ENCODE assay signal across 23 cellular contexts in the genomic region with DNA sequence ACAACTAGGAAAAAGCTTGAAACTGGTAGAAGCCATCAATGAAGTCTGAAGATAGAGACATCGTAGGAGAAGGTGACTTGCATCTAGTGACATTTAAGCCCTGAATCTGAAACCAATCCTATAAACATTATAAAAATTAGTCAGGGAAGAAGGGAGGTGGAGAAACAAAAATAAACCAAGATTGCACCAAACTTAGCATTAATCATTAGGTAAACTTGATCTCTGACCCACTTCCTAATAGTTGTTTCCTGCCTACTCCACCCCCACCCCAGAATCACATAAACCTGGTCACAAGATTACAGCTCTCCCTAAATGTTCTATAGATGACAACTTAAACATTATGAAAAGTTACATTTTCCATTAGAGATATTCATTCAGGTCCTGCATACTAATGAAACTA. TPM values are rescaled to one million over a fixed set of nuclear protein-coding genes. Genes with fewer than 3 reads are reported as not detected.
"Had no signal": no experiment of that assay in that cellular context is flagged by ENCODE, and none has a peak within 500 bp of the region (broad histone marks: within the 10 kb centered on the region; RNA-seq: fewer than 3 reads in every experiment).

No MANE protein-coding gene starts in this region.

- DNase-seq: activated CD4-positive, alpha-beta T cell treated with anti-CD3 and anti-CD28 coated beads for 48 hours; activated CD4-positive, CD25-positive, alpha-beta regulatory T cell; activated CD8-positive, alpha-beta T cell treated with anti-CD3 and anti-CD28 coated beads, Interleukin-2, amount 10 ng/mL, durations not matched to agents 7 days and 5 days; activated effector memory CD4-positive, alpha-beta T cell treated with anti-CD3 and anti-CD28 coated beads, Interleukin-2, amount 50 U/mL, for 16 hours; activated naive CD4-positive, alpha-beta T cell treated with anti-CD3 and anti-CD28 coated beads, Interleukin-2, amount 50 U/mL, for 16 hours; activated T-cell treated with anti-CD3 and anti-CD28 coated beads, Interleukin-2, amount 50 U/mL, for 48 hours; aorta; cerebellar nuclear complex; effector CD4-positive, alpha-beta T cell; foreskin melanocyte; head of caudate nucleus; kidney; midbrain; nephron progenitor cell; pancreas; right lobe of liver; stimulated activated naive B cell treated with anti-CD40 and anti-IgM and Interleukin-4, amounts not matched to agents 10 μg/mL and 1 μg/mL and 100 μg/mL, for 72 hours; T-helper 1 cell; T1000; upper lobe of right lung had no signal

- H3K4me1 ChIP-seq: esophagus muscularis mucosa, pancreas, right lobe of liver, upper lobe of right lung had no signal

- H3K27ac ChIP-seq: esophagus muscularis mucosa, pancreas, right lobe of liver, upper lobe of right lung had no signal

- H3K4me3 ChIP-seq: esophagus muscularis mucosa, pancreas, right lobe of liver, upper lobe of right lung had no signal

- ATAC-seq: activated CD8-positive, alpha-beta T cell treated with anti-CD3 and anti-CD28 coated beads, Interleukin-2, amount 10 ng/mL, durations not matched to agents 7 days and 5 days; left lobe of liver; stimulated activated naive B cell treated with anti-CD40 and anti-IgM and Interleukin-4, amounts not matched to agents 10 μg/mL and 1 μg/mL and 100 μg/mL, for 72 hours; upper lobe of right lung had no signal

- H3K9me3 ChIP-seq: esophagus muscularis mucosa, pancreas, right lobe of liver, upper lobe of right lung had no signal

- H3K36me3 ChIP-seq: esophagus muscularis mucosa, pancreas, right lobe of liver, upper lobe of right lung had no signal

- H3K27me3 ChIP-seq: esophagus muscularis mucosa, pancreas, right lobe of liver, upper lobe of right lung had no signal

RNA-seq across cellular contexts. Expression of a gene that starts 40.4 kb away (rescaled TPM):
- total RNA-seq: activated CD8-positive, alpha-beta T cell treated with anti-CD3 and anti-CD28 coated beads, Interleukin-2, amount 10 ng/mL, durations not matched to agents 7 days and 5 days; aorta; esophagus muscularis mucosa; left lobe of liver; myocyte; right lobe of liver; upper lobe of right lung had no signal

RNA-seq across cellular contexts. Expression of a gene that starts 40.5 kb away (rescaled TPM):
- total RNA-seq: activated CD8-positive, alpha-beta T cell treated with anti-CD3 and anti-CD28 coated beads, Interleukin-2, amount 10 ng/mL, durations not matched to agents 7 days and 5 days; left lobe of liver; myocyte had no signal
